1 cellular context compared by ENCODE assay signal in genomic region chr3:57597240-57597972, GRCh38.
TF ChIP-seq lines count a peak whose summit lies in the region.

ARF4 (minus strand) TSS chr3:57597344; CDS start chr3:57597140, 204 bp downstream.

TF ChIP-seq in HepG2, 621 proteins besides CTCF, POLR2A, EP300 and RAD21 (continued from another document and continues in another):
- peak; percentile 41; the same call in 1 of the 2 replicates for TF ChIP-seq JUND (CRISPR knock-in tag; IDR thresholded peaks at IDR 0.05)
- no peak for TF ChIP-seq CCDC6 (CRISPR knock-in tag; IDR thresholded peaks at IDR 0.05)
- peak; percentile 60 for TF ChIP-seq PAXIP1 (CRISPR knock-in tag; conservative IDR thresholded peaks at IDR 0.05)
- TF ChIP-seq ZBTB21 (CRISPR knock-in tag; IDR thresholded peaks at IDR 0.05), result peak; percentile 96
- TF ChIP-seq MBNL3 (CRISPR knock-in tag; conservative IDR thresholded peaks at IDR 0.05), result no peak
- TF ChIP-seq ARNTL (CRISPR knock-in tag; IDR thresholded peaks at IDR 0.05), result peak; percentile 63; the same call in 1 of the 2 replicates
- TF ChIP-seq AKAP8 (CRISPR knock-in tag; IDR thresholded peaks at IDR 0.05), result peak; percentile 83; the same call in 1 of the 2 replicates
- TF ChIP-seq EZH2 (conservative IDR thresholded peaks at IDR 0.05; ENCODE audit: low read depth, low read length), result no peak
- TF ChIP-seq WIZ (CRISPR knock-in tag; IDR thresholded peaks at IDR 0.05), result peak; percentile 23; the same call in 1 of the 2 replicates
- peak; percentile 80 for TF ChIP-seq ZNF724P (CRISPR knock-in tag; IDR thresholded peaks at IDR 0.05; ENCODE audit: borderline replicate concordance)
- TF ChIP-seq ZNF552 (CRISPR knock-in tag; IDR thresholded peaks at IDR 0.05; ENCODE audit: borderline replicate concordance), result peak; percentile 68
- TF ChIP-seq ZNF572 (CRISPR knock-in tag; IDR thresholded peaks at IDR 0.05), result peak; percentile 59; the same call in 1 of the 2 replicates
- TF ChIP-seq RERE (CRISPR knock-in tag; IDR thresholded peaks at IDR 0.05; ENCODE audit: low read depth), result 0 out of 2 replicates have a peak, but pooled peaks have one; percentile 21
- TF ChIP-seq BCLAF1 (IDR thresholded peaks at IDR 0.05), result no peak
- no peak for TF ChIP-seq NR2F1 (CRISPR knock-in tag; IDR thresholded peaks at IDR 0.05)
- no peak for TF ChIP-seq ZNF33B (CRISPR knock-in tag; IDR thresholded peaks at IDR 0.05)
- TF ChIP-seq ZNF549 (CRISPR knock-in tag; IDR thresholded peaks at IDR 0.05), result no peak
- TF ChIP-seq ZNF839 (CRISPR knock-in tag; IDR thresholded peaks at IDR 0.05; ENCODE audit: borderline replicate concordance), result peak; percentile 64; the same call in 1 of the 2 replicates
- TF ChIP-seq PAWR (CRISPR knock-in tag; IDR thresholded peaks at IDR 0.05; ENCODE audit: borderline replicate concordance), result no peak
- TF ChIP-seq ZNF329 (CRISPR knock-in tag; IDR thresholded peaks at IDR 0.05; ENCODE audit: low read depth), result no peak
- no peak for TF ChIP-seq ZNF512 (CRISPR knock-in tag; IDR thresholded peaks at IDR 0.05)
- no peak for TF ChIP-seq SETDB1 (CRISPR knock-in tag; IDR thresholded peaks at IDR 0.05; ENCODE audit: borderline replicate concordance)
- TF ChIP-seq BRD4 (CRISPR knock-in tag; IDR thresholded peaks at IDR 0.05), result no peak
- no peak for TF ChIP-seq ZNF660 (CRISPR knock-in tag; IDR thresholded peaks at IDR 0.05; ENCODE audit: borderline replicate concordance, low read depth)
- TF ChIP-seq ZNF879 (CRISPR knock-in tag; IDR thresholded peaks at IDR 0.05), result 0 out of 2 replicates have a peak, but pooled peaks have one; percentile 71
- peak; percentile 95 for TF ChIP-seq DR1 (CRISPR knock-in tag; IDR thresholded peaks at IDR 0.05)
- TF ChIP-seq ZBTB38 (CRISPR knock-in tag; IDR thresholded peaks at IDR 0.05), result peak; percentile 66
- peak; percentile 63; the same call in 1 of the 2 replicates for TF ChIP-seq TSC22D2 (CRISPR knock-in tag; IDR thresholded peaks at IDR 0.05; ENCODE audit: borderline replicate concordance)
- TF ChIP-seq ZNF468 (CRISPR knock-in tag; IDR thresholded peaks at IDR 0.05), result no peak
- 0 out of 2 replicates have a peak, but pooled peaks have one; percentile 23 for TF ChIP-seq SSRP1 (CRISPR knock-in tag; IDR thresholded peaks at IDR 0.05)
- no peak; the same call in 1 of the 2 replicates for TF ChIP-seq ZKSCAN8 (CRISPR knock-in tag; IDR thresholded peaks at IDR 0.05; ENCODE audit: borderline replicate concordance)
- TF ChIP-seq TEF (CRISPR knock-in tag; IDR thresholded peaks at IDR 0.05), result no peak
- no peak for TF ChIP-seq CREB3 (CRISPR knock-in tag; IDR thresholded peaks at IDR 0.05)
- peak; percentile 88 for TF ChIP-seq POLR2AphosphoS5 (IDR thresholded peaks at IDR 0.05; ENCODE audit: low read depth, low read length)
- TF ChIP-seq ZNF296 (CRISPR knock-in tag; conservative IDR thresholded peaks at IDR 0.05), result 0 out of 2 replicates have a peak, but pooled peaks have one; percentile 59
- TF ChIP-seq SYNCRIP (IDR thresholded peaks at IDR 0.05; ENCODE audit: insufficient read depth, low read depth, low read length), result no peak
- peak; percentile 92; the same call in 1 of the 2 replicates for TF ChIP-seq THAP9 (CRISPR knock-in tag; IDR thresholded peaks at IDR 0.05; ENCODE audit: borderline replicate concordance)
- no peak for TF ChIP-seq PRDM4 (CRISPR knock-in tag; IDR thresholded peaks at IDR 0.05; ENCODE audit: borderline replicate concordance)
